Comparison of ENCODE assay signal across 9 cellular contexts in the genomic region with DNA sequence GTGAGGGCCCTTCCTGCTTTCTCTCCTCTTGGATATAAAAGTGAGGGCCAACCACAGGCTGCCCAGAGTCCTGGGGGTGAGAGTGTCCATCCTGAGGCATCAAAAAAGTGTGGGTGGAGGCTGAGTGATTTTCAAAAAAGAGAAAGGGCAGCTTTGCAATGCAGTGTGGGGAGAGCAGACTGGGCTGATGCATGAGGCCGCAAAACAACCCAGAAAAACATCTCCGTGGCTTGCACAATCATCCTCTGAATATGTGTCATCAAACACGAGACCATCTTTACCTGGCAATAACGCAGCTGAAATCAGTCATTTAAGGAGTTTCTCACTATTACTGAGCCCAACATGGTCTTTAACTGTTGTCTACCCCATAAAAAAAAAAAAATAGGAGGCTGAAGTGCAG.
DNase-seq lines count a peak whose midpoint lies in the region; ATAC-seq and TF ChIP-seq lines count a peak whose summit lies in the region.
"Had no signal": no experiment of that assay in that cellular context is flagged by ENCODE, and none has a peak within 500 bp of the region (broad histone marks: within the 10 kb centered on the region; RNA-seq: fewer than 3 reads in every experiment).

No MANE protein-coding gene starts in this region.

- intact Hi-C loops in upper lobe of right lung (cut with DNase I): no loop called here

- peak; percentile 82 for DNase-seq in AG20443 (ENCODE audit: low spot score)
- DNase-seq in endodermal cell: peak; percentile 14
- no peak for DNase-seq in WERI-Rb-1
- no peak for DNase-seq in upper lobe of right lung
- DNase-seq in caudate nucleus (lab: John Stamatoyannopoulos, UW): no peak
- DNase-seq: DMS 273 treated with DMSO at 0.1 percent for 48 hours had no signal

- ATAC-seq in GM19025 (IDR thresholded peaks at IDR 0.05; ENCODE audit: low read depth, unreplicated experiment) (peak; percentile 61), HG03378 (IDR thresholded peaks at IDR 0.05; ENCODE audit: unreplicated experiment) (peak; percentile 90), upper lobe of right lung (no peak), HG03139 (IDR thresholded peaks at IDR 0.05; ENCODE audit: unreplicated experiment) (no peak)

- 97 to 98% methylated on average over 4 of the region's 4 CpGs for WGBS in endodermal cell (ENCODE audit: insufficient coverage in 1 of 2, insufficient read length in 1 of 2), 2 experiments

- H3K27ac ChIP-seq in endodermal cell (ENCODE audit: low read depth, low read length) (no peak overlapping the region), WERI-Rb-1 (no peak overlapping the region), upper lobe of right lung (no peak overlapping the region), caudate nucleus (ENCODE audit: low read depth, low read length) (no peak overlapping the region)

- no peaks in the 10 kb centered on the region for H3K36me3 Mint-ChIP-seq in endodermal cell (ENCODE audit: low read depth)

- H3K36me3 ChIP-seq in endodermal cell (ENCODE audit: control insufficient read depth, insufficient read depth, low read length) (no peaks in the 10 kb centered on the region), WERI-Rb-1 (no peaks in the 10 kb centered on the region), upper lobe of right lung (no peaks in the 10 kb centered on the region)

- H3K27me3 ChIP-seq in endodermal cell (ENCODE audit: control insufficient read depth, insufficient read depth, low read length, poor library complexity, severe bottlenecking): no peaks in the 10 kb centered on the region
- H3K27me3 ChIP-seq in WERI-Rb-1 (ENCODE audit: insufficient read depth, low read depth, severe bottlenecking): no peaks in the 10 kb centered on the region
- no peaks in the 10 kb centered on the region for H3K27me3 ChIP-seq in upper lobe of right lung

- H3K9me3 ChIP-seq in endodermal cell (ENCODE audit: control insufficient read depth, low read length) (no peaks in the 10 kb centered on the region), WERI-Rb-1 (ENCODE audit: severe bottlenecking) (no peaks in the 10 kb centered on the region), upper lobe of right lung (no peaks in the 10 kb centered on the region)

- no peak overlapping the region for H3K9ac ChIP-seq in endodermal cell (ENCODE audit: extremely low read depth, low read length, poor library complexity, severe bottlenecking)

- H3K27me3 Mint-ChIP-seq in endodermal cell (ENCODE audit: insufficient read depth): peaks cover 3% of the 10 kb centered on the region

- no peak overlapping the region for H3K27ac Mint-ChIP-seq in endodermal cell

- peaks cover 19% of the 10 kb centered on the region for H3K4me1 Mint-ChIP-seq in endodermal cell

- H3K4me3 Mint-ChIP-seq in endodermal cell: no peak overlapping the region

- no peaks in the 10 kb centered on the region for H3K9me3 Mint-ChIP-seq in endodermal cell

- TF ChIP-seq CTCF in endodermal cell (conservative IDR thresholded peaks at IDR 0.05): no peak
- no peak for TF ChIP-seq CTCF in WERI-Rb-1 (IDR thresholded peaks at IDR 0.05; ENCODE audit: low read depth, low read length)
- no peak for TF ChIP-seq CTCF in upper lobe of right lung (IDR thresholded peaks at IDR 0.05)

- H3K4me1 ChIP-seq in endodermal cell (ENCODE audit: control insufficient read depth, insufficient read depth, low read length) (no peaks in the 10 kb centered on the region), upper lobe of right lung (no peaks in the 10 kb centered on the region)

- H3K4me3 ChIP-seq in endodermal cell (ENCODE audit: low read length) (no peak overlapping the region), WERI-Rb-1 (ENCODE audit: low read depth, low read length) (no peak overlapping the region), upper lobe of right lung (no peak overlapping the region)

Comparison
In these comparisons a context has a peak if more than half of its experiments do, and no peak if none do; other contexts are left out.
1. DNase-seq: peak in AG20443 (single experiment) and endodermal cell (single experiment); none in WERI-Rb-1 (single experiment), upper lobe of right lung (single experiment) and caudate nucleus (0 of 61).
2. ATAC-seq: peak in GM19025 (single experiment) and HG03378 (single experiment); none in upper lobe of right lung (single experiment) and HG03139 (single experiment).